10 cellular contexts compared by ENCODE assay signal in the genomic region with DNA sequence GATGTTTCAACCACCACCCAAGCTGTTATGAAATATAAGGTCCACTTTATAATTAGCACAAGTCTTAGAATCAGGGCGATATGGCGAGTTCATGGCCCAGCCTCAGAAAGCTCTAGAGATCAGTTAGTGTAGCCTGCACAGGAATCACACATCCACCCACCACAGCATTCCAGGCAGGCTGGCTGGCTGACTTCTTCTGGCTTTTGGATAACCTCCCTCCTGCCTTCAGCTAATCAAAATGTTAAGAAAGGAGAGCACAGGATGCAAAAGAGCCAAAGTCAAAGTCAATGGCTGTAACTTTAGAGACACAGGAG.
DNase-seq lines count a peak whose midpoint lies in the region; ATAC-seq lines count a peak whose summit lies in the region.
"Had no signal": no experiment of that assay in that cellular context is flagged by ENCODE, and none has a peak within 500 bp of the region (broad histone marks: within the 10 kb centered on the region; RNA-seq: fewer than 3 reads in every experiment).

No MANE protein-coding gene starts in this region.

- ATAC-seq in stimulated activated memory B cell treated with anti-CD40 and anti-IgM and Interleukin-4, amounts not matched to agents 10 μg/mL and 1 μg/mL and 100 μg/mL, for 72 hours = no peak
- no peak for ATAC-seq in GM18498 (IDR thresholded peaks at IDR 0.05; ENCODE audit: unreplicated experiment)
- ATAC-seq in HG02588 (IDR thresholded peaks at IDR 0.05; ENCODE audit: unreplicated experiment) = no peak
- ATAC-seq in GM21526 (IDR thresholded peaks at IDR 0.05; ENCODE audit: low FRiP score, unreplicated experiment) = no peak
- ATAC-seq: mucosa of descending colon had no signal

- no peaks in the 10 kb centered on the region for H3K27me3 Mint-ChIP-seq in stimulated activated memory B cell treated with anti-CD40 and anti-IgM and Interleukin-4, amounts not matched to agents 10 μg/mL and 1 μg/mL and 100 μg/mL, for 72 hours

- no peaks in the 10 kb centered on the region for H3K36me3 Mint-ChIP-seq in stimulated activated memory B cell treated with anti-CD40 and anti-IgM and Interleukin-4, amounts not matched to agents 10 μg/mL and 1 μg/mL and 100 μg/mL, for 72 hours

- DNase-seq in GM04503 (ENCODE audit: low read depth) (peak; percentile 33), amniotic epithelial cell (ENCODE audit: low read depth) (peak; percentile 58), iris pigment epithelial cell (ENCODE audit: low read depth) (peak; percentile 58), SIG-M5 (lab: John Stamatoyannopoulos, UW) (no peak)
- DNase-seq: DMS53, mucosa of descending colon had no signal

- H3K9me3 Mint-ChIP-seq in stimulated activated memory B cell treated with anti-CD40 and anti-IgM and Interleukin-4, amounts not matched to agents 10 μg/mL and 1 μg/mL and 100 μg/mL, for 72 hours = no peaks in the 10 kb centered on the region

- H3K4me3 Mint-ChIP-seq in stimulated activated memory B cell treated with anti-CD40 and anti-IgM and Interleukin-4, amounts not matched to agents 10 μg/mL and 1 μg/mL and 100 μg/mL, for 72 hours = no peak overlapping the region

- H3K4me1 Mint-ChIP-seq in stimulated activated memory B cell treated with anti-CD40 and anti-IgM and Interleukin-4, amounts not matched to agents 10 μg/mL and 1 μg/mL and 100 μg/mL, for 72 hours = peaks cover 59% of the 10 kb centered on the region

- H3K27ac Mint-ChIP-seq in stimulated activated memory B cell treated with anti-CD40 and anti-IgM and Interleukin-4, amounts not matched to agents 10 μg/mL and 1 μg/mL and 100 μg/mL, for 72 hours = peak overlapping the region; percentile 54
